ENCODE assay signal across 10 cellular contexts in genomic region chr1:145281728-145282663, GRCh38. TPM values are rescaled to one million over a fixed set of nuclear protein-coding genes. Genes with fewer than 3 reads are reported as not detected.
DNase-seq lines count a peak whose midpoint lies in the region; ATAC-seq, FAIRE-seq and TF ChIP-seq lines count a peak whose summit lies in the region.
"Not testable (repeated sequence)": the region's sequence is repeated elsewhere in the genome, so short reads cannot be mapped to it uniquely, and the experiment has no call there.
"Had no signal": no experiment of that assay in that cellular context is flagged by ENCODE, and none has a peak within 500 bp of the region (broad histone marks: within the 10 kb centered on the region; RNA-seq: fewer than 3 reads in every experiment).

No MANE protein-coding gene starts in this region.

- not testable (repeated sequence) for H3K79me2 ChIP-seq in OCI-LY3 (ENCODE audit: low read length)

- H3K4me3 ChIP-seq in OCI-LY3 (ENCODE audit: low read length) = peak overlapping the region; percentile 71
- H3K4me3 ChIP-seq in colonic mucosa = peak overlapping the region; percentile 26
- H3K4me3 ChIP-seq in kidney (ENCODE audit: low read length in 2 of 2) = peak overlapping the region in 1 of 2 donors; percentile 78

- peak overlapping the region; percentile 55; the same call in 1 of the 2 replicates for H3K27ac ChIP-seq in OCI-LY3 (ENCODE audit: low read length)
- not testable (repeated sequence) for H3K27ac ChIP-seq in colonic mucosa; kidney (ENCODE audit: low read depth in 2 of 2, low read length in 2 of 2)

- not testable (repeated sequence) for H3K36me3 ChIP-seq in OCI-LY3 (replicated peaks; ENCODE audit: low read depth, low read length); colonic mucosa; kidney (ENCODE audit: control insufficient read depth in 1 of 2, insufficient read depth in 2 of 2, low read length in 2 of 2)

- peak; percentile 11 for ATAC-seq in GM18907 (IDR thresholded peaks at IDR 0.05; ENCODE audit: unreplicated experiment)
- ATAC-seq in HG02943 (IDR thresholded peaks at IDR 0.05; ENCODE audit: low read depth, unreplicated experiment) = peak; percentile 2

- H4K20me1 ChIP-seq in OCI-LY3 (ENCODE audit: insufficient read depth, low read length) = not testable (repeated sequence)

- H3K9me3 ChIP-seq in OCI-LY3 (ENCODE audit: insufficient read depth, low read length); colonic mucosa; kidney (ENCODE audit: control insufficient read depth in 1 of 2, low read length in 2 of 2): not testable (repeated sequence)

- TF ChIP-seq CTCF in OCI-LY3 (IDR thresholded peaks at IDR 0.05; ENCODE audit: low read depth, low read length); colonic mucosa (IDR thresholded peaks at IDR 0.05); kidney (IDR thresholded peaks at IDR 0.05; ENCODE audit: borderline replicate concordance, extremely low read depth, insufficient read depth): not testable (repeated sequence)

- not testable (repeated sequence) for H3K27me3 ChIP-seq in OCI-LY3 (ENCODE audit: low read depth, low read length); colonic mucosa

- DNase-seq in activated CD8-positive, alpha-beta memory T cell treated with anti-CD3 and anti-CD28 coated beads, Interleukin-2, amount 50 U/mL, for 4 hours = peak; percentile 16
- DNase-seq in colonic mucosa (peak; percentile 19), kidney (peak; percentile 32), posterior vena cava (ENCODE audit: low spot score) (peak; percentile 25), ureter (ENCODE audit: low spot score) (peak; percentile 36)

- peak overlapping the region; percentile 37 for H3K9ac ChIP-seq in OCI-LY3 (ENCODE audit: low read length)
- peak overlapping the region in 1 of 2 donors; percentile 12 for H3K9ac ChIP-seq in colonic mucosa (ENCODE audit: low read depth in 2 of 2, low read length in 2 of 2)
- not testable (repeated sequence) for H3K9ac ChIP-seq in kidney (ENCODE audit: low read length in 2 of 2)

- not testable (repeated sequence) for H3K4me1 ChIP-seq in OCI-LY3 (ENCODE audit: low read length); colonic mucosa; kidney (ENCODE audit: control insufficient read depth in 1 of 2, insufficient read depth in 1 of 2, low read depth in 1 of 2, low read length in 2 of 2)

- intact Hi-C loops in colonic mucosa (cut with DNase I); kidney (cut with DNase I); posterior vena cava (cut with DNase I): not testable (repeated sequence)

- H2AFZ ChIP-seq in OCI-LY3 (ENCODE audit: low read depth, low read length) = not testable (repeated sequence)

- H3K4me2 ChIP-seq in OCI-LY3 (ENCODE audit: low read length) = peak overlapping the region; percentile 68

- FAIRE-seq in kidney (lab: Jason Lieb, UNC) = not testable (repeated sequence)

RNA-seq across cellular contexts. Expression of gene PPIAL4D, which starts 40.0 kb away (rescaled TPM):
- total RNA-seq in colonic mucosa (not detected), kidney (not detected), posterior vena cava (not detected), ureter (not detected)
- polyA plus RNA-seq in kidney (ENCODE audit: insufficient read depth, low read depth, low replicate concordance) = not detected
- total RNA-seq: SJSA1 had no signal
- polyA plus RNA-seq: adipose tissue had no signal
